ENCODE assay signal across 6 cellular contexts in the genomic region with DNA sequence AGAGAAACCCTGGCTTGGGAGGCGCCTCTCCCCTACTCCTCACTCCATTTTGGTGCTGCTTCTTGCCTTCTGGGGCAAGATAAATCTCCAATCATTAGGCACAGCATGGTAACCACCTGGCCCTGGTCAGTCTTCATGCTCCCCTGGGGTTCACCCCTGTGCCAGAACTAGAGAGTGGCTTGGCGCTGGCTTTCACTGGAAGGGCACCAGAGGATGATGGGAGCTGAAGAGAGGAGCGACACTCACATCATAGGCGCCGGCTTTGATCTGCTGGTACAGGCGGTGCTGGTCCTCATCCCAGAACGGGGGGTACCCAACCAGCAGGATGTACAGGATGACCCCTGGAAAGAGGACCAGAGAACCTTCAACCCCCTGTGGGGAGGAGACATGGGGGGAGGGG. TPM values are rescaled to one million over a fixed set of nuclear protein-coding genes. Genes with fewer than 3 reads are reported as not detected.
"Had no signal": no experiment of that assay in that cellular context is flagged by ENCODE, and none has a peak within 500 bp of the region (broad histone marks: within the 10 kb centered on the region; RNA-seq: fewer than 3 reads in every experiment).

No MANE protein-coding gene starts in this region.

- H3K4me3 ChIP-seq: GM23338, K562 had no signal

- H3K27ac Mint-ChIP-seq: GM23338, H9 had no signal

- ATAC-seq: GM23338, K562 had no signal

- H3K4me3 Mint-ChIP-seq: GM23338, H9 had no signal

- H3K9me3 Mint-ChIP-seq: GM23338, H9 had no signal

- DNase-seq: H9, HCEC 1CT, IMR-90 had no signal

RNA-seq across cellular contexts. Expression of gene CAMK2A, which starts 38.1 kb away (rescaled TPM):
- total RNA-seq: GM23338, HT-29 had no signal

RNA-seq across cellular contexts. Expression of gene ARSI, which starts 51.2 kb away (rescaled TPM):
- total RNA-seq: HT-29 had no signal
